ENCODE assay signal across 13 cellular contexts in genomic region chr2:105449083-105449482, GRCh38. TPM values are rescaled to one million over a fixed set of nuclear protein-coding genes. Genes with fewer than 3 reads are reported as not detected.
A peak's percentile ranks its signal among the peaks of the same experiment; 100 is the strongest.
DNase-seq lines count a peak whose midpoint lies in the region; ATAC-seq and TF ChIP-seq lines count a peak whose summit lies in the region.
"Had no signal": no experiment of that assay in that cellular context is flagged by ENCODE, and none has a peak within 500 bp of the region (broad histone marks: within the 10 kb centered on the region; RNA-seq: fewer than 3 reads in every experiment).

No MANE protein-coding gene starts in this region.

- H3K27me3 ChIP-seq in H9 (ENCODE audit: insufficient read depth, low read length) (no peaks in the 10 kb centered on the region), mesenchymal stem cell (ENCODE audit: control insufficient read depth in 1 of 2, insufficient read depth in 1 of 2, low read length in 2 of 2) (peaks cover 0 to 46% of the 10 kb centered on the region in 2 experiments), breast epithelium (no peaks in the 10 kb centered on the region)
- H3K27me3 ChIP-seq: BLaER1 had no signal

- H3K9me3 Mint-ChIP-seq in H9, result no peaks in the 10 kb centered on the region
- H3K9me3 Mint-ChIP-seq in activated CD8-positive, alpha-beta memory T cell treated with anti-CD3 and anti-CD28 coated beads, Interleukin-2, amount 10 ng/mL, durations not matched to agents 7 days and 5 days (ENCODE audit: low read depth), result no peaks in the 10 kb centered on the region
- H3K9me3 Mint-ChIP-seq in activated T-helper 1 cell treated with anti-CD3 and anti-CD28 coated beads, Interleukin-12 subunit alpha, Interleukin-12 subunit beta, Interleukin-2, Interleukin-4 antibody, amounts not matched to agents 30 ng/mL and 10 ng/mL and 1 ng/mL, durations not matched to agents 14 hours and 24 hours and 36 hours, result no peaks in the 10 kb centered on the region
- H3K9me3 Mint-ChIP-seq: stimulated activated effector memory CD8-positive, alpha-beta T cell treated with anti-CD3 and anti-CD28 coated beads, Interleukin-12 subunit alpha, Interleukin-12 subunit beta, amount 100 ng/mL, for 72 hours had no signal

- H2AFZ ChIP-seq in H9 (ENCODE audit: low read length) (no peak overlapping the region), mesenchymal stem cell (ENCODE audit: low read depth, low read length) (peak overlapping the region; percentile 57)

- H3K9me3 ChIP-seq in H9 (ENCODE audit: control insufficient read depth, low read depth, low read length) (no peaks in the 10 kb centered on the region), mesenchymal stem cell (ENCODE audit: control insufficient read depth, low read length) (no peaks in the 10 kb centered on the region), breast epithelium (no peaks in the 10 kb centered on the region)
- H3K9me3 ChIP-seq: BLaER1, lower lobe of right lung had no signal

- no peak overlapping the region for H3K56ac ChIP-seq in H9 (ENCODE audit: insufficient read length, low read depth, low read length)

- no peaks in the 10 kb centered on the region for H3K36me3 Mint-ChIP-seq in H9 (ENCODE audit: insufficient read depth in 1 of 3, low read depth in 3 of 3)
- H3K36me3 Mint-ChIP-seq in activated CD8-positive, alpha-beta memory T cell treated with anti-CD3 and anti-CD28 coated beads, Interleukin-2, amount 10 ng/mL, durations not matched to agents 7 days and 5 days, result no peaks in the 10 kb centered on the region
- H3K36me3 Mint-ChIP-seq in activated T-helper 1 cell treated with anti-CD3 and anti-CD28 coated beads, Interleukin-12 subunit alpha, Interleukin-12 subunit beta, Interleukin-2, Interleukin-4 antibody, amounts not matched to agents 30 ng/mL and 10 ng/mL and 1 ng/mL, durations not matched to agents 14 hours and 24 hours and 36 hours (ENCODE audit: low read depth), result no peaks in the 10 kb centered on the region
- H3K36me3 Mint-ChIP-seq: stimulated activated effector memory CD8-positive, alpha-beta T cell treated with anti-CD3 and anti-CD28 coated beads, Interleukin-12 subunit alpha, Interleukin-12 subunit beta, amount 100 ng/mL, for 72 hours had no signal

- peaks cover 5% of the 10 kb centered on the region in 2 experiments for H3K4me1 Mint-ChIP-seq in H9
- H3K4me1 Mint-ChIP-seq in activated CD8-positive, alpha-beta memory T cell treated with anti-CD3 and anti-CD28 coated beads, Interleukin-2, amount 10 ng/mL, durations not matched to agents 7 days and 5 days, result no peaks in the 10 kb centered on the region
- no peaks in the 10 kb centered on the region for H3K4me1 Mint-ChIP-seq in activated T-helper 1 cell treated with anti-CD3 and anti-CD28 coated beads, Interleukin-12 subunit alpha, Interleukin-12 subunit beta, Interleukin-2, Interleukin-4 antibody, amounts not matched to agents 30 ng/mL and 10 ng/mL and 1 ng/mL, durations not matched to agents 14 hours and 24 hours and 36 hours (ENCODE audit: low read depth)
- H3K4me1 Mint-ChIP-seq: stimulated activated effector memory CD8-positive, alpha-beta T cell treated with anti-CD3 and anti-CD28 coated beads, Interleukin-12 subunit alpha, Interleukin-12 subunit beta, amount 100 ng/mL, for 72 hours had no signal

- H3K79me2 ChIP-seq in H9 (ENCODE audit: insufficient read depth, low read length), result no peaks in the 10 kb centered on the region

- H3K9ac ChIP-seq in H9 (ENCODE audit: extremely low read depth, insufficient read length, low read length) (no peak overlapping the region), mesenchymal stem cell (ENCODE audit: low read length) (no peak overlapping the region)
- H3K9ac ChIP-seq: BLaER1 had no signal

- no peak overlapping the region for H2BK20ac ChIP-seq in H9 (ENCODE audit: low read depth, low read length, poor library complexity, severe bottlenecking)

- H3K27ac Mint-ChIP-seq in H9, result no peak overlapping the region
- H3K27ac Mint-ChIP-seq in activated CD8-positive, alpha-beta memory T cell treated with anti-CD3 and anti-CD28 coated beads, Interleukin-2, amount 10 ng/mL, durations not matched to agents 7 days and 5 days, result no peak overlapping the region
- no peak overlapping the region for H3K27ac Mint-ChIP-seq in activated T-helper 1 cell treated with anti-CD3 and anti-CD28 coated beads, Interleukin-12 subunit alpha, Interleukin-12 subunit beta, Interleukin-2, Interleukin-4 antibody, amounts not matched to agents 30 ng/mL and 10 ng/mL and 1 ng/mL, durations not matched to agents 14 hours and 24 hours and 36 hours
- H3K27ac Mint-ChIP-seq: stimulated activated effector memory CD8-positive, alpha-beta T cell treated with anti-CD3 and anti-CD28 coated beads, Interleukin-12 subunit alpha, Interleukin-12 subunit beta, amount 100 ng/mL, for 72 hours had no signal

- no peak for TF ChIP-seq CTCF in H9 (conservative IDR thresholded peaks at IDR 0.05)
- TF ChIP-seq CTCF in breast epithelium (IDR thresholded peaks at IDR 0.05), result no peak

- H2BK120ac ChIP-seq in H9 (ENCODE audit: low read depth, low read length, poor library complexity, severe bottlenecking) (no peak overlapping the region), mesenchymal stem cell (ENCODE audit: low read depth, low read length) (peak overlapping the region; percentile 65)

- H3K79me1 ChIP-seq in H9 (ENCODE audit: insufficient read depth, low read depth, low read length, poor library complexity, severe bottlenecking) (no peaks in the 10 kb centered on the region), mesenchymal stem cell (replicated peaks; ENCODE audit: low read length, poor library complexity, severe bottlenecking) (no peaks in the 10 kb centered on the region)

- intact Hi-C loops in activated T-helper 1 cell treated with anti-CD3 and anti-CD28 coated beads, Interleukin-12 subunit alpha, Interleukin-12 subunit beta, Interleukin-2, Interleukin-4 antibody, amounts not matched to agents 30 ng/mL and 10 ng/mL and 1 ng/mL, durations not matched to agents 14 hours and 24 hours and 36 hours (cut with micrococcal nuclease), result no loop called here
- intact Hi-C loops in breast epithelium (cut with DNase I; ENCODE audit: low total_unique reads), result no loop called here

- no peaks in the 10 kb centered on the region for H3K27me3 Mint-ChIP-seq in H9 (ENCODE audit: low read depth)
- H3K27me3 Mint-ChIP-seq in activated CD8-positive, alpha-beta memory T cell treated with anti-CD3 and anti-CD28 coated beads, Interleukin-2, amount 10 ng/mL, durations not matched to agents 7 days and 5 days, result peaks cover 42% of the 10 kb centered on the region
- peaks cover 19% of the 10 kb centered on the region for H3K27me3 Mint-ChIP-seq in activated T-helper 1 cell treated with anti-CD3 and anti-CD28 coated beads, Interleukin-12 subunit alpha, Interleukin-12 subunit beta, Interleukin-2, Interleukin-4 antibody, amounts not matched to agents 30 ng/mL and 10 ng/mL and 1 ng/mL, durations not matched to agents 14 hours and 24 hours and 36 hours (ENCODE audit: insufficient read depth)

- H2BK15ac ChIP-seq in H9 (ENCODE audit: low read depth, low read length) (no peak overlapping the region), mesenchymal stem cell (ENCODE audit: low read depth, poor library complexity, severe bottlenecking) (peak overlapping the region; percentile 3)

- H3K4ac ChIP-seq in H9 (ENCODE audit: low read depth, low read length) (no peak overlapping the region), mesenchymal stem cell (ENCODE audit: low read depth in 1 of 2, low read length in 2 of 2) (peak overlapping the region in 1 of 2 experiments; percentile 54)

- H2BK12ac ChIP-seq in H9 (ENCODE audit: insufficient read length, low read depth, low read length), result no peak overlapping the region
- peak overlapping the region; percentile 29 to 89 for H2BK12ac ChIP-seq in mesenchymal stem cell (ENCODE audit: low read length in 2 of 2)

- H3K4me1 ChIP-seq in H9 (ENCODE audit: insufficient read depth, low read length), result no peaks in the 10 kb centered on the region
- peaks cover 10% of the 10 kb centered on the region for H3K4me1 ChIP-seq in mesenchymal stem cell (ENCODE audit: control insufficient read depth, insufficient read depth, low read depth, low read length)
- no peaks in the 10 kb centered on the region for H3K4me1 ChIP-seq in breast epithelium
- H3K4me1 ChIP-seq: BLaER1, lower lobe of right lung had no signal

- no peaks in the 10 kb centered on the region for H4K20me1 ChIP-seq in H9 (ENCODE audit: control insufficient read depth, insufficient read depth, insufficient read length)
- H4K20me1 ChIP-seq: BLaER1 had no signal

- no peak overlapping the region for H3K23ac ChIP-seq in H9 (ENCODE audit: insufficient read length, low read depth, low read length)
- peak overlapping the region in 1 of 2 experiments; percentile 34 for H3K23ac ChIP-seq in mesenchymal stem cell (ENCODE audit: low read length in 2 of 2)

- H3K4me3 ChIP-seq in mesenchymal stem cell (ENCODE audit: insufficient read depth in 1 of 2, low read depth in 1 of 2, low read length in 2 of 2), result no peak overlapping the region
- no peak overlapping the region for H3K4me3 ChIP-seq in breast epithelium
- H3K4me3 ChIP-seq: BLaER1, GM12878, lower lobe of right lung had no signal

- H4K5ac ChIP-seq in H9 (ENCODE audit: insufficient read length, low read depth, low read length), result no peak overlapping the region

- H2AK5ac ChIP-seq in H9 (ENCODE audit: insufficient read length, low read length) (no peak overlapping the region), mesenchymal stem cell (ENCODE audit: low read length, severe bottlenecking) (peak overlapping the region; percentile 79)

- DNase-seq in H9 (no peak), NCI-H2029 treated with DMSO at 0.1 percent for 48 hours (lab: John Stamatoyannopoulos, UW) (peak; percentile 93), SHP77 (lab: John Stamatoyannopoulos, UW) (peak; percentile 63 to 80), mesenchymal stem cell (no peak), breast epithelium (ENCODE audit: low spot score in 2 of 2) (no peak)
- DNase-seq in activated CD8-positive, alpha-beta memory T cell treated with anti-CD3 and anti-CD28 coated beads, Interleukin-2, amount 10 ng/mL, durations not matched to agents 7 days and 5 days, result no peak
- DNase-seq in activated T-helper 1 cell treated with anti-CD3 and anti-CD28 coated beads, Interleukin-12 subunit alpha, Interleukin-12 subunit beta, Interleukin-2, Interleukin-4 antibody, amounts not matched to agents 30 ng/mL and 10 ng/mL and 1 ng/mL, durations not matched to agents 14 hours and 24 hours and 36 hours (ENCODE audit: low spot score), result no peak
- DNase-seq: lower lobe of right lung; stimulated activated CD4-positive, alpha-beta T cell treated with anti-CD3 and anti-CD28 coated beads, Interleukin-4, amount 100 ng/mL, for 24 hours had no signal

- no peak for TF ChIP-seq POLR2A in breast epithelium (IDR thresholded peaks at IDR 0.05)

- WGBS in H9 (ENCODE audit: extremely low coverage, insufficient read length, low lambda C conversion rate), result no CpG with 5 or more reads among the region's 4 CpGs
- 54% methylated on average over 4 of the region's 4 CpGs for WGBS in mesenchymal stem cell

- no peak overlapping the region for H3T11ph ChIP-seq in H9 (ENCODE audit: low read length)

- no peak overlapping the region for H3K4me3 Mint-ChIP-seq in H9
- H3K4me3 Mint-ChIP-seq in activated CD8-positive, alpha-beta memory T cell treated with anti-CD3 and anti-CD28 coated beads, Interleukin-2, amount 10 ng/mL, durations not matched to agents 7 days and 5 days, result no peak overlapping the region
- no peak overlapping the region for H3K4me3 Mint-ChIP-seq in activated T-helper 1 cell treated with anti-CD3 and anti-CD28 coated beads, Interleukin-12 subunit alpha, Interleukin-12 subunit beta, Interleukin-2, Interleukin-4 antibody, amounts not matched to agents 30 ng/mL and 10 ng/mL and 1 ng/mL, durations not matched to agents 14 hours and 24 hours and 36 hours
- H3K4me3 Mint-ChIP-seq: stimulated activated effector memory CD8-positive, alpha-beta T cell treated with anti-CD3 and anti-CD28 coated beads, Interleukin-12 subunit alpha, Interleukin-12 subunit beta, amount 100 ng/mL, for 72 hours had no signal

- H3K4me2 ChIP-seq in H9 (ENCODE audit: insufficient read depth, insufficient read length, low read length), result no peak overlapping the region
- no peak overlapping the region for H3K4me2 ChIP-seq in mesenchymal stem cell (ENCODE audit: low read length, poor library complexity, severe bottlenecking)
- H3K4me2 ChIP-seq: BLaER1 had no signal

- H3K36me3 ChIP-seq in mesenchymal stem cell (ENCODE audit: control insufficient read depth in 1 of 2, insufficient read depth in 2 of 2, low read depth in 1 of 2, low read length in 2 of 2) (no peaks in the 10 kb centered on the region), breast epithelium (no peaks in the 10 kb centered on the region)
- H3K36me3 ChIP-seq: BLaER1, lower lobe of right lung had no signal

- H3K14ac ChIP-seq in H9 (ENCODE audit: insufficient read depth, low read length), result no peak overlapping the region
- H3K14ac ChIP-seq in mesenchymal stem cell (ENCODE audit: low read length in 2 of 2), result peak overlapping the region in 1 of 2 experiments; percentile 100

- H4K8ac ChIP-seq in H9 (replicated peaks; ENCODE audit: insufficient read length, low read depth, low read length) (no peak overlapping the region), mesenchymal stem cell (ENCODE audit: low read length) (peak overlapping the region; percentile 31)

- no peak overlapping the region for H4K91ac ChIP-seq in H9 (ENCODE audit: insufficient read length, low read depth, low read length)
- peak overlapping the region; percentile 67 for H4K91ac ChIP-seq in mesenchymal stem cell (ENCODE audit: low read length)

- H3K18ac ChIP-seq in H9 (ENCODE audit: insufficient read length, low read depth, low read length) (peak overlapping the region; percentile 4), mesenchymal stem cell (ENCODE audit: low read depth in 1 of 2, low read length in 2 of 2) (peak overlapping the region in 1 of 2 experiments; percentile 85)

- no peak for ATAC-seq in activated CD8-positive, alpha-beta memory T cell treated with anti-CD3 and anti-CD28 coated beads, Interleukin-2, amount 10 ng/mL, durations not matched to agents 7 days and 5 days
- no peak for ATAC-seq in GM19455 (IDR thresholded peaks at IDR 0.05; ENCODE audit: unreplicated experiment)
- ATAC-seq: GM12878; stimulated activated effector memory CD8-positive, alpha-beta T cell treated with anti-CD3 and anti-CD28 coated beads, Interleukin-12 subunit alpha, Interleukin-12 subunit beta, amount 100 ng/mL, for 72 hours had no signal

- H3K27ac ChIP-seq in H9 (ENCODE audit: insufficient read length, low read depth, low read length) (no peak overlapping the region), mesenchymal stem cell (ENCODE audit: low read length, poor library complexity, severe bottlenecking) (no peak overlapping the region), breast epithelium (no peak overlapping the region)
- H3K27ac ChIP-seq: BLaER1, lower lobe of right lung had no signal

- H2BK5ac ChIP-seq in H9 (ENCODE audit: insufficient read length, low read length) (no peak overlapping the region), mesenchymal stem cell (ENCODE audit: low read depth, low read length, poor library complexity, severe bottlenecking) (no peak overlapping the region)

- H3K23me2 ChIP-seq in H9 (ENCODE audit: insufficient read length, low read depth, low read length, poor library complexity, severe bottlenecking), result no peaks in the 10 kb centered on the region

- CTCF ChIA-PET in activated CD8-positive, alpha-beta memory T cell treated with anti-CD3 and anti-CD28 coated beads, Interleukin-2, amount 10 ng/mL, durations not matched to agents 7 days and 5 days (lab: Charles Lee), result no interaction called here

RNA-seq across cellular contexts. Expression of gene FHL2, which starts 50.2 kb away (rescaled TPM):
- total RNA-seq in H9 (2021), result 34.9 and 36.9 TPM in 2 replicates
- polyA plus RNA-seq in mesenchymal stem cell (2013, experiment 1 of 2), result 258 TPM
- 261 TPM for polyA plus RNA-seq in mesenchymal stem cell (2013, experiment 2 of 2)
- total RNA-seq in activated CD8-positive, alpha-beta memory T cell treated with anti-CD3 and anti-CD28 coated beads, Interleukin-2, amount 10 ng/mL, durations not matched to agents 7 days and 5 days, result 1 to 10 TPM; 3.4 to 4.1 TPM
- 2.3 and 2.6 TPM in 2 replicates for total RNA-seq in activated T-helper 1 cell treated with anti-CD3 and anti-CD28 coated beads, Interleukin-12 subunit alpha, Interleukin-12 subunit beta, Interleukin-2, Interleukin-4 antibody, amounts not matched to agents 30 ng/mL and 10 ng/mL and 1 ng/mL, durations not matched to agents 14 hours and 24 hours and 36 hours
- 100 to 1,000 TPM in 1 of 3 donors, 10 to 100 TPM in 2; 20.0 to 128 (median 98.2) TPM for total RNA-seq in breast epithelium

Comparison
In these comparisons a context has a peak if more than half of its experiments do, and no peak if none do; other contexts are left out.
1. DNase-seq: peak in NCI-H2029 treated with DMSO at 0.1 percent for 48 hours (single experiment) and SHP77 (2 of 2); none in H9 (single experiment), mesenchymal stem cell (single experiment), activated CD8-positive, alpha-beta memory T cell treated with anti-CD3 and anti-CD28 coated beads, Interleukin-2, amount 10 ng/mL, durations not matched to agents 7 days and 5 days (single experiment), activated T-helper 1 cell treated with anti-CD3 and anti-CD28 coated beads, Interleukin-12 subunit alpha, Interleukin-12 subunit beta, Interleukin-2, Interleukin-4 antibody, amounts not matched to agents 30 ng/mL and 10 ng/mL and 1 ng/mL, durations not matched to agents 14 hours and 24 hours and 36 hours (single experiment) and breast epithelium (0 of 2).